Comparison of ENCODE assay signal across 33 cellular contexts in the genomic region with DNA sequence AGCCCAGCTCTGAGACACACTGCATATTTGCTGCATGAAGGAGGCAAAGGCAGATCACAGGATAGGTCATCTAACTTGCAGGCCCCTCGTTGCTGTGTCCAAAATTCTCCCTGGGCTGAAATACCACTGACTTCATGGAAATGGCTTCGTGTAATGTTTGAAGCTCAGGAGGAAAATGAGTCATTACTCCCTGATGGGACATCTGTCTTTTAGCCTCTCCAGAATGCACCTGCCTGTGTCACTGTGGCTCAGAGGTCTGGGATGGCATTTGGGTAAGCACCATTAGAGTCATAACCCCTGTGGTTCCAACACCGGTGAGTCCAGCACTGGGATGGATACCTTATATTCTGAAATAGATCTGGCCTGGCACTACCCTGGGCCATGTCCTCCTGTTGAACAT. TPM values are rescaled to one million over a fixed set of nuclear protein-coding genes. Genes with fewer than 3 reads are reported as not detected.
"Had no signal": no experiment of that assay in that cellular context is flagged by ENCODE, and none has a peak within 500 bp of the region (broad histone marks: within the 10 kb centered on the region; RNA-seq: fewer than 3 reads in every experiment).

No MANE protein-coding gene starts in this region.

- H3K4me3 Mint-ChIP-seq: activated CD4-positive, alpha-beta T cell treated with anti-CD3 and anti-CD28 coated beads, Interleukin-2, amount 10 ng/mL, durations not matched to agents 7 days and 5 days; activated CD8-positive, alpha-beta memory T cell treated with anti-CD3 and anti-CD28 coated beads, Interleukin-2, amount 10 ng/mL, durations not matched to agents 7 days and 5 days; activated CD8-positive, alpha-beta T cell treated with anti-CD3 and anti-CD28 coated beads for 36 hours; activated naive CD4-positive, alpha-beta T cell treated with anti-CD3 and anti-CD28 coated beads, Interleukin-2, amount 50 U/mL, for 24 hours; effector memory CD8-positive, alpha-beta T cell; immature natural killer cell; nephron; stimulated activated naive B cell treated with anti-CD40 and anti-IgM and Interleukin-4, amounts not matched to agents 10 μg/mL and 1 μg/mL and 100 μg/mL, for 72 hours; T-helper 2 cell treated with Interferon-gamma antibody and Interleukin-4, amounts not matched to agents 5 μg/mL and 100 μg/mL, for 36 hours had no signal

- H3K4me2 ChIP-seq: hepatocyte, smooth muscle cell had no signal

- DNase-seq: activated CD4-positive, alpha-beta T cell treated with anti-CD3 and anti-CD28 coated beads, Interleukin-2, amount 10 ng/mL, durations not matched to agents 7 days and 5 days; activated CD4-positive, CD25-positive, alpha-beta regulatory T cell treated with anti-CD3 and anti-CD28 coated beads, Interleukin-2, amount 50 U/mL, for 72 hours; activated CD8-positive, alpha-beta memory T cell treated with anti-CD3 and anti-CD28 coated beads, Interleukin-2, amount 10 ng/mL, durations not matched to agents 7 days and 5 days; activated CD8-positive, alpha-beta T cell treated with anti-CD3 and anti-CD28 coated beads for 36 hours; activated gamma-delta T cell treated with Interleukin-2 at 50 U/mL for 16 hours; activated T-cell treated with anti-CD3 and anti-CD28 coated beads for 4 hours; anterior cingulate cortex; brain microvascular endothelial cell; caudate nucleus; effector memory CD8-positive, alpha-beta T cell; glutamatergic neuron; immature natural killer cell; kidney glomerular epithelial cell; left ventricle myocardium inferior; nucleus accumbens; posterior cingulate gyrus; stimulated activated CD4-positive, alpha-beta T cell treated with anti-CD3 and anti-CD28 coated beads, Interleukin-15, amount 100 ng/mL, for 24 hours; stimulated activated CD4-positive, alpha-beta T cell treated with anti-CD3 and anti-CD28 coated beads, Interleukin-2, amount 100 ng/mL, for 48 hours; stimulated activated CD8-positive, alpha-beta memory T cell treated with anti-CD3 and anti-CD28 coated beads, Interleukin-4, amount 100 ng/mL, for 48 hours; stimulated activated naive B cell treated with anti-CD40 and anti-IgM and Interleukin-4, amounts not matched to agents 10 μg/mL and 1 μg/mL and 100 μg/mL, for 72 hours; transverse colon had no signal

- H3K79me2 ChIP-seq: hepatocyte had no signal

- H3K4me3 ChIP-seq: dorsolateral prefrontal cortex, esophagus muscularis mucosa, hepatocyte, left ventricle myocardium inferior, smooth muscle cell, transverse colon had no signal

- H3K27ac ChIP-seq: brain microvascular endothelial cell, dorsolateral prefrontal cortex, esophagus muscularis mucosa, hepatocyte, left ventricle myocardium inferior, transverse colon, VCaP had no signal

- H3K36me3 ChIP-seq: brain microvascular endothelial cell, esophagus muscularis mucosa, left ventricle myocardium inferior, transverse colon had no signal

- H3K9me3 ChIP-seq: esophagus muscularis mucosa had no signal

- FAIRE-seq: colon, frontal cortex, urothelium cell line had no signal

- ATAC-seq: activated CD8-positive, alpha-beta memory T cell treated with anti-CD3 and anti-CD28 coated beads, Interleukin-2, amount 10 ng/mL, durations not matched to agents 7 days and 5 days; activated CD8-positive, alpha-beta T cell treated with anti-CD3 and anti-CD28 coated beads for 36 hours; effector memory CD8-positive, alpha-beta T cell; sciatic nerve had no signal

- H3K27ac Mint-ChIP-seq: activated CD4-positive, alpha-beta T cell treated with anti-CD3 and anti-CD28 coated beads, Interleukin-2, amount 10 ng/mL, durations not matched to agents 7 days and 5 days; activated CD8-positive, alpha-beta memory T cell treated with anti-CD3 and anti-CD28 coated beads, Interleukin-2, amount 10 ng/mL, durations not matched to agents 7 days and 5 days; activated CD8-positive, alpha-beta T cell treated with anti-CD3 and anti-CD28 coated beads for 36 hours; activated naive CD4-positive, alpha-beta T cell treated with anti-CD3 and anti-CD28 coated beads, Interleukin-2, amount 50 U/mL, for 24 hours; effector memory CD8-positive, alpha-beta T cell; immature natural killer cell; nephron; stimulated activated naive B cell treated with anti-CD40 and anti-IgM and Interleukin-4, amounts not matched to agents 10 μg/mL and 1 μg/mL and 100 μg/mL, for 72 hours; T-helper 2 cell treated with Interferon-gamma antibody and Interleukin-4, amounts not matched to agents 5 μg/mL and 100 μg/mL, for 36 hours had no signal

- H3K4me1 Mint-ChIP-seq: activated naive CD4-positive, alpha-beta T cell treated with anti-CD3 and anti-CD28 coated beads, Interleukin-2, amount 50 U/mL, for 24 hours; immature natural killer cell had no signal

- H2AFZ ChIP-seq: hepatocyte had no signal

RNA-seq across cellular contexts. Expression of gene IL12A, which starts 51.5 kb away (rescaled TPM):
- total RNA-seq: activated CD8-positive, alpha-beta T cell treated with anti-CD3 and anti-CD28 coated beads for 36 hours had no signal
- polyA plus RNA-seq: smooth muscle cell had no signal
